In the genomic region with DNA sequence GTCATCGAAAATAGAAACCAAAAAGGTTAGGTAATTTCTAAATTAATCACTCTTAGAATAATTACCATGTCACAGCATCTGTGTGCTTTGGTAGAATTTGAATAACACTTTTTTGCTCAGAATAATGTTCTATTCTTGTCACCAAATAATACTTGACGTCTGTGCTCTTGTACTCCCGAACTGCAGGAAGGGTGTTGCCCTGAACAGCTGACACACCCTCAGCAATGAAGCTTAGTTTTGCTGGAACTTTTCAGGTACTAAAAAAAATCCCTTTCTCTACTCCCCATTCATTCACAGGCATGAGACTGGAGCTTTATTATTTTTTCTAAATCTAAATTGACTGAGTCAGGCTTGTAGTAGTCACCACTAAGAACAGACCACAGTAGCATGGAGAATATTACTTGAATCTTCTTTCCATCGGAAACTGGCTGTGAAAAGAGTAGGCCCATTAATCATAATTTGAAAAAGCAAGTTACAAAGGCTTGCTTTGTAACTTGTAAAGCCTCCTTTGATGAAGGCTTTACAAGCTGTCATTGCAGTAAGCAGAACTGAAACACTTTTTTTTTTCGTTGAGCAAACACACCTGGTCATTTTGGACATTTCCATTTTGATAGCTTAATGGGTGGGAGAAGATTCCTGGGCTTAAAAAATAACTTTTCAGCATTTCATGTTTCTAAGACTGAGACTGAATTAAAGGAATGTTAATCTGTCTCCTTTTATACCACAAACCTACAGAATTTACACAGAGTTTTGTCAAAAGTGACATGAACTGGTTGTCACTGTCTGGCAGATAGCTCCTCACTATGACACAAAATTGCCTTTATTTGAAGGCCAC, we compare ENCODE assay signal across 8 cellular contexts.
DNase-seq lines count a peak whose midpoint lies in the region; ATAC-seq, FAIRE-seq and TF ChIP-seq lines count a peak whose summit lies in the region.

No MANE protein-coding gene starts in this region.

- H3K36me3 Mint-ChIP-seq in nephron (ENCODE audit: low read depth), result no peaks in the 10 kb centered on the region

- H3K27me3 ChIP-seq in K562 (ENCODE audit: control insufficient read depth in 2 of 2, insufficient read depth in 2 of 2, low read length in 2 of 2), result no peaks in the 10 kb centered on the region
- no peaks in the 10 kb centered on the region for H3K27me3 ChIP-seq in tibial artery
- no peaks in the 10 kb centered on the region for H3K27me3 ChIP-seq in WERI-Rb-1 (ENCODE audit: insufficient read depth, low read depth, severe bottlenecking)

- H3K9me3 ChIP-seq in HEK293 (ENCODE audit: control insufficient read depth, insufficient read depth, low read depth, low read length) (no peaks in the 10 kb centered on the region), K562 (replicated peaks; ENCODE audit: control insufficient read depth, insufficient read depth, low read depth, low read length) (no peaks in the 10 kb centered on the region), tibial artery (no peaks in the 10 kb centered on the region), WERI-Rb-1 (ENCODE audit: severe bottlenecking) (no peaks in the 10 kb centered on the region)

- TF ChIP-seq CTCF in HEK293 (tag by site-specific recombination; IDR thresholded peaks at IDR 0.05) (no peak), K562 (IDR thresholded peaks at IDR 0.05 in 2 of 3, conservative IDR thresholded peaks at IDR 0.05 in 1 of 3; ENCODE audit: insufficient read depth in 2 of 3, low read depth in 1 of 3, low read length in 3 of 3) (no peak), nephron (IDR thresholded peaks at IDR 0.05; ENCODE audit: unreplicated experiment in 3 of 3) (no peak), tibial artery (IDR thresholded peaks at IDR 0.05) (no peak), WERI-Rb-1 (IDR thresholded peaks at IDR 0.05; ENCODE audit: low read depth, low read length) (no peak)

- H3K27ac ChIP-seq in HEK293 (ENCODE audit: extremely low read depth, low read depth, low read length) (no peak overlapping the region), K562 (ENCODE audit: extremely low read depth, low read depth, low read length) (peak overlapping the region; percentile 89; the same call in 1 of the 3 replicates), tibial artery (no peak overlapping the region), WERI-Rb-1 (no peak overlapping the region)

- no peak overlapping the region for H3K4me3 ChIP-seq in HEK293 (ENCODE audit: low read depth, low read length)
- no peak overlapping the region for H3K4me3 ChIP-seq in K562
- no peak overlapping the region for H3K4me3 ChIP-seq in tibial artery
- no peak overlapping the region for H3K4me3 ChIP-seq in WERI-Rb-1 (ENCODE audit: low read depth, low read length)

- H3K9me1 ChIP-seq in K562 (ENCODE audit: control insufficient read depth, insufficient read depth, low read length), result no peaks in the 10 kb centered on the region

- no peak for TF ChIP-seq EP300 in K562 (IDR thresholded peaks at IDR 0.05; ENCODE audit: low read length)

- DNase-seq in NCI-H1417 treated with DMSO at 0.1 percent for 48 hours (lab: John Stamatoyannopoulos, UW) (peak; percentile 89), K562 (ENCODE audit: extremely low read depth in 1 of 4, low spot score in 3 of 4) (peak in 2 of 4 experiments; percentile 22 to 47), tibial artery (no peak), NCI-H128 (lab: John Stamatoyannopoulos, UW; ENCODE audit: unreplicated experiment) (no peak), WERI-Rb-1 (no peak)

- peak overlapping the region; percentile 51; the same call in 1 of the 2 replicates for H3K4me2 ChIP-seq in K562 (ENCODE audit: insufficient read depth, low read length)

- H3K27me3 Mint-ChIP-seq in nephron (ENCODE audit: low read depth), result peaks cover 3% of the 10 kb centered on the region

- no TSS peak for BruUV-seq in K562 (replicated peaks; lab: Mats Ljungman, UMichigan)

- no peak overlapping the region for H3K4me3 Mint-ChIP-seq in nephron

- peak overlapping the region in 1 of 2 experiments; percentile 32; a peak in 2 of 4 replicates for H3K9ac ChIP-seq in K562 (ENCODE audit: insufficient read depth in 1 of 2, low read depth in 2 of 2, low read length in 2 of 2)

- H2AFZ ChIP-seq in K562 (ENCODE audit: low read depth, low read length), result peak overlapping the region; percentile 83

- peaks cover 28% of the 10 kb centered on the region for H3K4me1 Mint-ChIP-seq in nephron

- TF ChIP-seq POLR2A in K562 (conservative IDR thresholded peaks at IDR 0.05), result no peak

- 9% methylated on average over 5 of the region's 5 CpGs for WGBS in K562 (ENCODE audit: insufficient coverage, low coverage, missing lambda C conversion rate)

- intact Hi-C loops in K562 (cut with micrococcal nuclease) (loop anchor here (10.0 kb wide), 1 partner anchor 100 kb away; no protein-coding TSS in a partner anchor), tibial artery (cut with DNase I; ENCODE audit: low total_unique reads) (no loop called here)

- ATAC-seq in GM18867 (IDR thresholded peaks at IDR 0.05; ENCODE audit: unreplicated experiment) (peak; percentile 63), K562 (peak; percentile 71)

- no peaks in the 10 kb centered on the region for H4K20me1 ChIP-seq in K562 (replicated peaks; ENCODE audit: control insufficient read depth, insufficient read depth, low read length)

- H3K4me1 ChIP-seq in HEK293 (ENCODE audit: control insufficient read depth, insufficient read depth, low read length) (peaks cover 4% of the 10 kb centered on the region; the same call in 1 of the 2 replicates), K562 (replicated peaks in 1 of 2; ENCODE audit: control insufficient read depth in 2 of 2, insufficient read depth in 2 of 2, low read length in 2 of 2) (peaks cover 0 to 31% of the 10 kb centered on the region in 2 experiments; a peak in 3 of 5 replicates), tibial artery (no peaks in the 10 kb centered on the region)

- in situ Hi-C loops in K562 (cut with MboI), result no loop called here

- no peaks in the 10 kb centered on the region for H3K9me3 Mint-ChIP-seq in nephron

- POLR2A ChIA-PET in HEK293 (lab: Yijun Ruan, JAX), result no interaction called here
- POLR2A ChIA-PET in K562 (lab: Yijun Ruan, JAX), result interaction anchor here (0.6 to 2.7 kb wide), 7 partner anchors 9 to 315 kb away, joined by 3 to 14 read pairs (median 4); no protein-coding TSS in a partner anchor

- H3K27ac Mint-ChIP-seq in nephron, result peak overlapping the region; percentile 18 to 72 (median 69)

- H3K79me2 ChIP-seq in K562 (ENCODE audit: control insufficient read depth, insufficient read depth, low read length), result no peaks in the 10 kb centered on the region

- CTCF ChIA-PET in HEK293 (lab: Yijun Ruan, JAX), result interaction anchor here (0.9 kb wide), 1 partner anchor 16 kb away, joined by 3 read pairs; no protein-coding TSS in a partner anchor
- CTCF ChIA-PET in K562 (lab: Yijun Ruan, JAX; ENCODE audit: low intra/inter-chr PET ratio), result interaction anchor here (0.5 kb wide), 1 partner anchor 10 kb away, joined by 3 read pairs; no protein-coding TSS in a partner anchor

- H3K36me3 ChIP-seq in HEK293 (ENCODE audit: control insufficient read depth in 2 of 2, insufficient read depth in 1 of 2, low read length in 2 of 2) (no peaks in the 10 kb centered on the region), K562 (ENCODE audit: control insufficient read depth, insufficient read depth, low read length) (no peaks in the 10 kb centered on the region), tibial artery (no peaks in the 10 kb centered on the region), WERI-Rb-1 (no peaks in the 10 kb centered on the region)

- TF ChIP-seq RAD21 in K562 (CRISPR knock-in tag; conservative IDR thresholded peaks at IDR 0.05 in 1 of 2, IDR thresholded peaks at IDR 0.05 in 1 of 2), result no peak

- peak; percentile 79 for FAIRE-seq in K562 (lab: Jason Lieb, UNC)

TF ChIP-seq in HEK293, 187 proteins besides CTCF, POLR2A, EP300 and RAD21:
- TF ChIP-seq ZNF146 (tag by site-specific recombination; IDR thresholded peaks at IDR 0.05), result no peak
- TF ChIP-seq HOXA7 (CRISPR knock-in tag; IDR thresholded peaks at IDR 0.05; ENCODE audit: borderline replicate concordance), result no peak
- TF ChIP-seq PRDM6 (tag by site-specific recombination; IDR thresholded peaks at IDR 0.05), result peak; percentile 63; the same call in 1 of the 2 replicates

TF ChIP-seq in K562, 482 proteins besides CTCF, POLR2A, EP300 and RAD21:
- TF ChIP-seq ZBTB17 (CRISPR knock-in tag; IDR thresholded peaks at IDR 0.05) (no peak), ZNF592 (IDR thresholded peaks at IDR 0.05) (0 out of 2 replicates have a peak, but pooled peaks have one; percentile 37), DACH1 (IDR thresholded peaks at IDR 0.05; ENCODE audit: partially characterized antibody) (peak; percentile 23), MEIS2 (IDR thresholded peaks at IDR 0.05; ENCODE audit: partially characterized antibody) (peak; percentile 29)
